1 cellular context compared by ENCODE assay signal in the genomic region with DNA sequence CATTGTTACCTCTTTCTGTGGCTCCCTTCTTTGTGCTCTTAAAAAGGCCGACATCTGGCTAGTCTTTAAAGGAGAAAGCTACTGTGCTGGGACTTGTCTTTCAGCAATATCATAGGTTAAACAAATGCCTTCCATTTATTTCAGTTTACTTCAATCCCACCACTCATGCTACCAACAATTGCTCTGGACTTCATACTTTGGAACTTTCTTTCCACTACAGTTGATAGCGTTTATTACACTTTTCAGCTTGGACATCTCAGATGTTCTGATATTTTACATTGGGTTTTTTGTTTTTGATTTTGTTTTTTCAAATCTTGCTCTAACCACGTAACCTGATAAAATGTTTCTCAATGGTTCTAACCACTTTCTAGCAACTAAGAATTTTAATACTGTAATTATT.
A peak's percentile ranks its signal among the peaks of the same experiment; 100 is the strongest.
TF ChIP-seq lines count a peak whose summit lies in the region.

No MANE protein-coding gene starts in this region.

TF ChIP-seq in liver, 16 proteins besides CTCF, POLR2A, EP300 and RAD21 (continued from another document):
- no peak for TF ChIP-seq GABPA (IDR thresholded peaks at IDR 0.05 in 1 of 2, conservative IDR thresholded peaks at IDR 0.05 in 1 of 2)
- TF ChIP-seq, protein P1, sequence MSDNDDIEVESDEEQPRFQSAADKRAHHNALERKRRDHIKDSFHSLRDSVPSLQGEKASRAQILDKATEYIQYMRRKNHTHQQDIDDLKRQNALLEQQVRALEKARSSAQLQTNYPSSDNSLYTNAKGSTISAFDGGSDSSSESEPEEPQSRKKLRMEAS (IDR thresholded peaks at IDR 0.05): peak; percentile 7
- TF ChIP-seq, protein P2, sequence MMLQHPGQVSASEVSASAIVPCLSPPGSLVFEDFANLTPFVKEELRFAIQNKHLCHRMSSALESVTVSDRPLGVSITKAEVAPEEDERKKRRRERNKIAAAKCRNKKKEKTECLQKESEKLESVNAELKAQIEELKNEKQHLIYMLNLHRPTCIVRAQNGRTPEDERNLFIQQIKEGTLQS (IDR thresholded peaks at IDR 0.05): no peak
